ENCODE assay signal across 1 cellular context in the genomic region with DNA sequence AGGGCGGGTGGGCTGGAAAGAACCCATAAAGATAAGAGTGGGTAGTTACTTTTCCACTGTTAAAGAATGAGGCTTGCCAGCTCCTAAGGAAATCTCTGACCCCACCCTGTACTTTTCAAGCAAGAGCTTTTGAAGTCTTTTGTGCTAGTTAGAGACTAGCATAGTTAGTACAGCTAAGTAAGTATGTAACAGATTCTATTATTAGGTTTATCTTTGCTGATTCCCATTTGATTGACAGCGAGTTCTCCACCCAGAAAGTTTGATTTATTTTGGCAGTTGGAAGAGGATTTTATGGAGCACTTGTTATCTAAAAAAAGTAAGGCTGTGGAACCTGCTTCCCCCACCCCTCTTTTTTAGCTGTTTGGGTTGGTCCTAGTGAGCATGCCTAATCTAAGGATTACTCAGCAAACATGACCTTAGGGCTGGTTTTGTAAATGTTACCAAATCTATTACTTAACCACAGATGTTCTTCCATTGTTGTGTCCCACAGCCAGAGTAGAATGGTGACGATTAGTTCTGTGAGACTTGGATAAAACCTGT.
A peak's percentile ranks its signal among the peaks of the same experiment; 100 is the strongest.
TF ChIP-seq lines count a peak whose summit lies in the region.

No MANE protein-coding gene starts in this region.

TF ChIP-seq in liver, 16 proteins besides CTCF, POLR2A, EP300 and RAD21 (continued from another document):
- no peak for TF ChIP-seq GABPA (IDR thresholded peaks at IDR 0.05 in 1 of 2, conservative IDR thresholded peaks at IDR 0.05 in 1 of 2)
- TF ChIP-seq SP1 (IDR thresholded peaks at IDR 0.05) = peak; percentile 66
- TF ChIP-seq MAX (IDR thresholded peaks at IDR 0.05) = peak; percentile 77
- TF ChIP-seq ATF3 (IDR thresholded peaks at IDR 0.05) = peak; percentile 63
- TF ChIP-seq HNF4A (conservative IDR thresholded peaks at IDR 0.05) = peak; percentile 74 to 82
- TF ChIP-seq EGR1 (IDR thresholded peaks at IDR 0.05; ENCODE audit: low read depth in 2 of 2) = peak in 1 of 2 donors; percentile 62
- TF ChIP-seq YY1 (IDR thresholded peaks at IDR 0.05) = peak; percentile 87
- no peak for TF ChIP-seq FOXA1 (IDR thresholded peaks at IDR 0.05)
- TF ChIP-seq JUND (IDR thresholded peaks at IDR 0.05) = peak; percentile 49 to 79
- TF ChIP-seq HNF4G (IDR thresholded peaks at IDR 0.05) = peak; percentile 20
